In genomic region chr2:156399224-156399949, GRCh38 we compare ENCODE assay signal across 8 cellular contexts. TPM values are rescaled to one million over a fixed set of nuclear protein-coding genes. Genes with fewer than 3 reads are reported as not detected.
DNase-seq lines count a peak whose midpoint lies in the region; ATAC-seq and TF ChIP-seq lines count a peak whose summit lies in the region.

No MANE protein-coding gene starts in this region.

- no peaks in the 10 kb centered on the region for H3K9me3 Mint-ChIP-seq in central memory CD8-positive, alpha-beta T cell
- H3K9me3 Mint-ChIP-seq in mesothelial cell of epicardium: no peaks in the 10 kb centered on the region

- DNase-seq in activated CD8-positive, alpha-beta memory T cell treated with anti-CD3 and anti-CD28 coated beads for 24 hours: peak; percentile 59
- DNase-seq in activated CD8-positive, alpha-beta memory T cell treated with anti-CD3 and anti-CD28 coated beads, Interleukin-2, amount 50 U/mL, for 4 hours: no peak
- DNase-seq in NCI-H460 (ENCODE audit: extremely low read depth, low read depth): peak; percentile 32
- no peak for DNase-seq in central memory CD8-positive, alpha-beta T cell (ENCODE audit: low spot score in 2 of 2)
- DNase-seq in mesothelial cell of epicardium (ENCODE audit: low spot score in 2 of 2, unreplicated experiment in 2 of 2): no peak
- no peak for DNase-seq in amniotic stem cell (lab: John Stamatoyannopoulos, UW)

- no peak for TF ChIP-seq CTCF in mesothelial cell of epicardium (IDR thresholded peaks at IDR 0.05; ENCODE audit: unreplicated experiment)

- H3K4me1 Mint-ChIP-seq in central memory CD8-positive, alpha-beta T cell: peaks cover 23% of the 10 kb centered on the region
- peaks cover 9% of the 10 kb centered on the region for H3K4me1 Mint-ChIP-seq in mesothelial cell of epicardium

- H3K36me3 Mint-ChIP-seq in central memory CD8-positive, alpha-beta T cell (ENCODE audit: insufficient read depth): peaks cover 28% of the 10 kb centered on the region
- no peaks in the 10 kb centered on the region for H3K36me3 Mint-ChIP-seq in mesothelial cell of epicardium

- peak overlapping the region; percentile 100 for H3K27ac Mint-ChIP-seq in central memory CD8-positive, alpha-beta T cell (ENCODE audit: low read depth)
- H3K27ac Mint-ChIP-seq in mesothelial cell of epicardium: peak overlapping the region; percentile 97

- ATAC-seq in central memory CD8-positive, alpha-beta T cell (replicated peaks; ENCODE audit: extremely low read depth, poor library complexity, severe bottlenecking): no peak
- ATAC-seq in HG02610 (IDR thresholded peaks at IDR 0.05; ENCODE audit: unreplicated experiment) (no peak), GM19397 (IDR thresholded peaks at IDR 0.05; ENCODE audit: unreplicated experiment) (no peak)

- peak overlapping the region; percentile 94 for H3K4me3 Mint-ChIP-seq in central memory CD8-positive, alpha-beta T cell
- H3K4me3 Mint-ChIP-seq in mesothelial cell of epicardium: peak overlapping the region; percentile 90

- peaks cover 9% of the 10 kb centered on the region for H3K27me3 Mint-ChIP-seq in central memory CD8-positive, alpha-beta T cell
- H3K27me3 Mint-ChIP-seq in mesothelial cell of epicardium (ENCODE audit: low read depth): peaks cover 11% of the 10 kb centered on the region

RNA-seq across cellular contexts. Expression of gene GPD2, which starts 36.8 kb away (rescaled TPM):
- 86.5 and 92.3 TPM in 2 replicates for total RNA-seq in NCI-H460 (2014; rRNA removed; shearing (Covaris generic))
- 51.5 and 128 TPM in 2 replicates for polyA plus RNA-seq in NCI-H460 (2014; cell fraction: nucleus; rRNA removed)
- 17.3 to 21.7 TPM (median 19.0 TPM) in 3 replicates for total RNA-seq in mesothelial cell of epicardium

Comparison
In these comparisons a context has a peak if more than half of its experiments do, and no peak if none do; other contexts are left out.
1. DNase-seq: peak in activated CD8-positive, alpha-beta memory T cell treated with anti-CD3 and anti-CD28 coated beads for 24 hours (single experiment) and NCI-H460 (single experiment); none in activated CD8-positive, alpha-beta memory T cell treated with anti-CD3 and anti-CD28 coated beads, Interleukin-2, amount 50 U/mL, for 4 hours (single experiment), central memory CD8-positive, alpha-beta T cell (0 of 2), mesothelial cell of epicardium (0 of 2) and amniotic stem cell (single experiment).